In the genomic region with DNA sequence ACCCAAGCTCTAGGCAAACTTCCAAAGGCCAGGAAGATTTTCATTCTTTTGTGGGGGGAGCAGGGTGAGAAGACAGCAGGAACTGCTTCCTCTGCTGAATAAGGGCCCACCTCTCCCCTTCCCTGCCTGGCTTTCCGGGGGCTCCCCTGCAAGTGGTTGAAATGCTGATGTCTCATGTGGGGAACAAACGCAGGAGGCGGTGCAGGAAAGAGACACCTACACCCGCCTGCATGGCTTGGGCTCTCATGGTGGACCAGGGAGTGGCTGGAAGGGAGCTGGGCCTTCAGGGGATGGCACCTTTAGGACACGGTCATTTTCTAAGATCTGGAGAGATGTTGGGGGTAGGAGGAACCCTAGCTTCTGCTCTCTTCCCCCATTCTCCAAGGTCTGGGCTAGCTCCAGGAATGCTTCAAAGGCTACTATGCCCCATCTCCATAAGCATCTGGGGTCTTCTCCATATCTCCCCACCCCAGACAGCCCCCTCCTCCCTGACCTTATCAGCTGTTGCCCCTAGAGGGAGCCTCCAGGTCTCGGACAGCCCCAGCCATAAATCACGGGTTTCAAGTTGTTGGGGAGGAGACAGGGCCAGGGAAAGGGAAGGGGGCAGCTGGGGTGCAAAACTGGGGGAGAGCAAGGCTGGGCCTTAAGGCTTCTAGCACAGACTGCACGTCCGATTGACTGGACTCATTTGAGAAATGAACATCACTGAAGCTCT, we compare ENCODE assay signal across 2 cellular contexts.
TF ChIP-seq lines count a peak whose summit lies in the region.

No MANE protein-coding gene starts in this region.

TF ChIP-seq in HEK293T, 16 proteins besides CTCF, POLR2A, EP300 and RAD21:
- TF ChIP-seq, protein P1, sequence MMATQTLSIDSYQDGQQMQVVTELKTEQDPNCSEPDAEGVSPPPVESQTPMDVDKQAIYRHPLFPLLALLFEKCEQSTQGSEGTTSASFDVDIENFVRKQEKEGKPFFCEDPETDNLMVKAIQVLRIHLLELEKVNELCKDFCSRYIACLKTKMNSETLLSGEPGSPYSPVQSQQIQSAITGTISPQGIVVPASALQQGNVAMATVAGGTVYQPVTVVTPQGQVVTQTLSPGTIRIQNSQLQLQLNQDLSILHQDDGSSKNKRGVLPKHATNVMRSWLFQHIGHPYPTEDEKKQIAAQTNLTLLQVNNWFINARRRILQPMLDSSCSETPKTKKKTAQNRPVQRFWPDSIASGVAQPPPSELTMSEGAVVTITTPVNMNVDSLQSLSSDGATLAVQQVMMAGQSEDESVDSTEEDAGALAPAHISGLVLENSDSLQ (IDR thresholded peaks at IDR 0.05): peak; percentile 84
- no peak for TF ChIP-seq LEF1 (IDR thresholded peaks at IDR 0.05; ENCODE audit: borderline replicate concordance)

TF ChIP-seq in WTC11, 78 proteins besides CTCF, POLR2A, EP300 and RAD21 (continued from another document):
- TF ChIP-seq, protein P2, sequence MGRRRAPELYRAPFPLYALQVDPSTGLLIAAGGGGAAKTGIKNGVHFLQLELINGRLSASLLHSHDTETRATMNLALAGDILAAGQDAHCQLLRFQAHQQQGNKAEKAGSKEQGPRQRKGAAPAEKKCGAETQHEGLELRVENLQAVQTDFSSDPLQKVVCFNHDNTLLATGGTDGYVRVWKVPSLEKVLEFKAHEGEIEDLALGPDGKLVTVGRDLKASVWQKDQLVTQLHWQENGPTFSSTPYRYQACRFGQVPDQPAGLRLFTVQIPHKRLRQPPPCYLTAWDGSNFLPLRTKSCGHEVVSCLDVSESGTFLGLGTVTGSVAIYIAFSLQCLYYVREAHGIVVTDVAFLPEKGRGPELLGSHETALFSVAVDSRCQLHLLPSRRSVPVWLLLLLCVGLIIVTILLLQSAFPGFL (CRISPR knock-in tag; IDR thresholded peaks at IDR 0.05; ENCODE audit: borderline replicate concordance): no peak
- TF ChIP-seq, protein P3, sequence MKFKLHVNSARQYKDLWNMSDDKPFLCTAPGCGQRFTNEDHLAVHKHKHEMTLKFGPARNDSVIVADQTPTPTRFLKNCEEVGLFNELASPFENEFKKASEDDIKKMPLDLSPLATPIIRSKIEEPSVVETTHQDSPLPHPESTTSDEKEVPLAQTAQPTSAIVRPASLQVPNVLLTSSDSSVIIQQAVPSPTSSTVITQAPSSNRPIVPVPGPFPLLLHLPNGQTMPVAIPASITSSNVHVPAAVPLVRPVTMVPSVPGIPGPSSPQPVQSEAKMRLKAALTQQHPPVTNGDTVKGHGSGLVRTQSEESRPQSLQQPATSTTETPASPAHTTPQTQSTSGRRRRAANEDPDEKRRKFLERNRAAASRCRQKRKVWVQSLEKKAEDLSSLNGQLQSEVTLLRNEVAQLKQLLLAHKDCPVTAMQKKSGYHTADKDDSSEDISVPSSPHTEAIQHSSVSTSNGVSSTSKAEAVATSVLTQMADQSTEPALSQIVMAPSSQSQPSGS (CRISPR knock-in tag; IDR thresholded peaks at IDR 0.05; ENCODE audit: borderline replicate concordance, low read depth): no peak
- TF ChIP-seq GABPB1 (CRISPR knock-in tag; IDR thresholded peaks at IDR 0.05) (no peak), TCF7 (CRISPR knock-in tag; IDR thresholded peaks at IDR 0.05; ENCODE audit: low read depth) (no peak), RORB (CRISPR knock-in tag; IDR thresholded peaks at IDR 0.05) (no peak)
- TF ChIP-seq, protein P4, sequence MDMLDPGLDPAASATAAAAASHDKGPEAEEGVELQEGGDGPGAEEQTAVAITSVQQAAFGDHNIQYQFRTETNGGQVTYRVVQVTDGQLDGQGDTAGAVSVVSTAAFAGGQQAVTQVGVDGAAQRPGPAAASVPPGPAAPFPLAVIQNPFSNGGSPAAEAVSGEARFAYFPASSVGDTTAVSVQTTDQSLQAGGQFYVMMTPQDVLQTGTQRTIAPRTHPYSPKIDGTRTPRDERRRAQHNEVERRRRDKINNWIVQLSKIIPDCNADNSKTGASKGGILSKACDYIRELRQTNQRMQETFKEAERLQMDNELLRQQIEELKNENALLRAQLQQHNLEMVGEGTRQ (CRISPR knock-in tag; IDR thresholded peaks at IDR 0.05): no peak
- TF ChIP-seq, protein P5, sequence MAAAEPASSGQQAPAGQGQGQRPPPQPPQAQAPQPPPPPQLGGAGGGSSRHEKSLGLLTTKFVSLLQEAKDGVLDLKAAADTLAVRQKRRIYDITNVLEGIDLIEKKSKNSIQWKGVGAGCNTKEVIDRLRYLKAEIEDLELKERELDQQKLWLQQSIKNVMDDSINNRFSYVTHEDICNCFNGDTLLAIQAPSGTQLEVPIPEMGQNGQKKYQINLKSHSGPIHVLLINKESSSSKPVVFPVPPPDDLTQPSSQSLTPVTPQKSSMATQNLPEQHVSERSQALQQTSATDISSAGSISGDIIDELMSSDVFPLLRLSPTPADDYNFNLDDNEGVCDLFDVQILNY (CRISPR knock-in tag; IDR thresholded peaks at IDR 0.05): no peak
TF ChIP-seq in WTC11: peak in this region for 0.
